Comparison of ENCODE assay signal across 7 cellular contexts in the genomic region with DNA sequence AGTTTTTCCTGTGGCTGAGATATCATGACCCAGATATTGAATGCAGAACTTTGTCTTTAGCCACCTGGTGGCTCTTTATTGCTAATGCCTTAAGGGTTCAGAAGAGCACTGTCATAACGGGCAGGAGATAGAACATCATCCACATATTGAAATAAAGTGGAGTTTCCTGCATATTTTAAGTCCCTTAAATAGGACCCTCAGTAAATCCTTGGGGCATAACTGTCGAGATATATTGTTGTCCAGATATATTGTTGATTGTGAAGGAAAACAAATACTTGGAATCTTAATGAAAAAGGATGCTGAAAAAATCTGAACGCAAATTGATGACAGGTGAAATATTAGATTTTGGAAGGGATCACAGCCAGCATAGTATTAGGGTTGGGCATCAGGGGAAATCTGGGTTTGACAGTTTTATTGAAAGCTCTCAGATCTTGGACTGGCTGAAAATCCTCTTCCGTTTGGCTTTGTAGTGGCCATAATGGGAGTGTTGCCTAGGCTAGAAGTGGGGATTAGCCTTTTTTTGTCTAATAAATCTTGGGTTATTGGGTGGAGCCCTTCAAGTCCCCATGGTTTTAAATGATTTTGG. TPM values are rescaled to one million over a fixed set of nuclear protein-coding genes. Genes with fewer than 3 reads are reported as not detected.
A peak's percentile ranks its signal among the peaks of the same experiment; 100 is the strongest.
DNase-seq lines count a peak whose midpoint lies in the region; ATAC-seq, FAIRE-seq and TF ChIP-seq lines count a peak whose summit lies in the region.

No MANE protein-coding gene starts in this region.

- ATAC-seq in GM21367 (IDR thresholded peaks at IDR 0.05; ENCODE audit: unreplicated experiment) (peak; percentile 89), HG02970 (IDR thresholded peaks at IDR 0.05; ENCODE audit: low FRiP score, unreplicated experiment) (no peak)

- DNase-seq in GM10266 (ENCODE audit: extremely low spot score) (no peak), HTR-8/SVneo (ENCODE audit: insufficient read length, low spot score) (peak; percentile 46), amniotic epithelial cell (ENCODE audit: low read depth) (peak; percentile 47), myocyte (ENCODE audit: low read depth) (peak; percentile 60)
- DNase-seq in activated CD4-positive, alpha-beta T cell treated with anti-CD3 and anti-CD28 coated beads, Interleukin-2, amount 50 U/mL, for 1 hour, result no peak

- peak; percentile 26 for TF ChIP-seq CTCF in GM10266 (IDR thresholded peaks at IDR 0.05; ENCODE audit: control insufficient read depth, insufficient read depth, low read depth, missing control alignments)

- no peak for FAIRE-seq in HTR-8/SVneo (lab: Jason Lieb, UNC)

RNA-seq across cellular contexts. Expression of a gene that starts 13.9 kb away (rescaled TPM):
- total RNA-seq in myocyte, result 23.4 and 30.1 TPM in 2 replicates
- 4.6 TPM for polyA plus RNA-seq in myocyte (2012)

Comparison
In these comparisons a context has a peak if more than half of its experiments do, and no peak if none do; other contexts are left out.
1. DNase-seq: peak in HTR-8/SVneo (single experiment), amniotic epithelial cell (single experiment) and myocyte (single experiment); none in GM10266 (single experiment) and activated CD4-positive, alpha-beta T cell treated with anti-CD3 and anti-CD28 coated beads, Interleukin-2, amount 50 U/mL, for 1 hour (single experiment).